Comparison of ENCODE assay signal across 18 cellular contexts in the genomic region with DNA sequence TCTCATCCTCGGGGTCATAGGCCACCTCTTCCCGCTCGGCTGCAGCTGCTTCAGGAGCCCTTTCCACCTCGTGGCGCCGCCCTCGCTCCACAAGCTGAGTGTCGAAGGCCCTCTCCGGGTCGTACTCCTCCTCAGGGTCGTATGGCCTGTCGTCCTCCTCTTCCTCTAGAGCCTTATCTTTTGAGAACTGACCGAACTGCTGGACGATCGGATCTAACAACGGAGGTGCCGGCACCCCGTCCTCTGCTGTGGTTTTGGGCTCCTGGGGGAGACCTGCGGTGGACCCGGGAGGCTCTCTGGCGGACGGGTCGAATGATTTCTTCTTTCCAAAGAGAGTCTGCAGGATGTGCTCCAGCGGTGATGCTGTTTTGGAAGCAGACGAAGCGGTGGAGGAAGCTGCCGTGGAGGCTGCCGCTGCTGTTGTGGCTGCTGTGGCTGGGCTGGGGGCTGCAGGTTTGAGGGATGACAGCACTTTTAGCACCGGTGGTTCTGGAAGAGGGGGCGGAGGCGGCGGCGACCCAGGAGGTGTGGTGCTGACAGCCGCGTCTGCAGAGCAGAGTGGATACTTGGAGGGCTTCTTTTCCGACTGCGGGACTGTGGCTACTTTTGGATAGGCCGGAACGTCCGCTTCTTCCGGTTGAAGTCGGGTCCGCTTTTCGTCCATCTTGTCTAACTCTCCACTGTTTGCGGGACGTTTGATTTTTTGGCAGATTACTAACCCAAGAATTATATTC. TPM values are rescaled to one million over a fixed set of nuclear protein-coding genes. Genes with fewer than 3 reads are reported as not detected.
A peak's percentile ranks its signal among the peaks of the same experiment; 100 is the strongest.
DNase-seq lines count a peak whose midpoint lies in the region; ATAC-seq and TF ChIP-seq lines count a peak whose summit lies in the region.
"Had no signal": no experiment of that assay in that cellular context is flagged by ENCODE, and none has a peak within 500 bp of the region (broad histone marks: within the 10 kb centered on the region; RNA-seq: fewer than 3 reads in every experiment).

No MANE protein-coding gene starts in this region.

- H3K27me3 ChIP-seq in H9 (ENCODE audit: insufficient read depth, low read length) (no peaks in the 10 kb centered on the region), osteoblast (ENCODE audit: insufficient read depth, low read length) (no peaks in the 10 kb centered on the region)
- H3K27me3 ChIP-seq in CD4-positive, alpha-beta memory T cell (ENCODE audit: insufficient read depth, low read length): no peaks in the 10 kb centered on the region

- H4K20me1 ChIP-seq in H9 (ENCODE audit: control insufficient read depth, insufficient read depth, insufficient read length): no peaks in the 10 kb centered on the region
- H4K20me1 ChIP-seq in osteoblast (ENCODE audit: insufficient read depth, low read length): peaks cover 2% of the 10 kb centered on the region

- no peak overlapping the region for H2BK5ac ChIP-seq in H9 (ENCODE audit: insufficient read length, low read length)

- no peak overlapping the region for H3K56ac ChIP-seq in H9 (ENCODE audit: insufficient read length, low read depth, low read length)

- H3K9me3 ChIP-seq in H9 (ENCODE audit: control insufficient read depth, low read depth, low read length) (no peaks in the 10 kb centered on the region), osteoblast (ENCODE audit: low read depth, low read length) (no peaks in the 10 kb centered on the region)
- H3K9me3 ChIP-seq in CD4-positive, alpha-beta memory T cell (ENCODE audit: control insufficient read depth in 1 of 2, low read length in 2 of 2): no peaks in the 10 kb centered on the region
- H3K9me3 ChIP-seq: A549 had no signal

- H3T11ph ChIP-seq in H9 (ENCODE audit: low read length): no peak overlapping the region

- POLR2A ChIA-PET in CD4-positive, alpha-beta memory T cell (lab: Charles Lee; ENCODE audit: partially characterized antibody): interaction anchor here (1.0 kb wide), 1 partner anchor 46 kb away, joined by 3 read pairs; no protein-coding TSS in a partner anchor

- no peak overlapping the region for H2BK12ac ChIP-seq in H9 (ENCODE audit: insufficient read length, low read depth, low read length)

- no peak overlapping the region for H3K23ac ChIP-seq in H9 (ENCODE audit: insufficient read length, low read depth, low read length)

- no peak overlapping the region for H3K14ac ChIP-seq in H9 (ENCODE audit: insufficient read depth, low read length)

- no peak overlapping the region for H2AK5ac ChIP-seq in H9 (ENCODE audit: insufficient read length, low read length)

- no peak overlapping the region for H2BK20ac ChIP-seq in H9 (ENCODE audit: low read depth, low read length, poor library complexity, severe bottlenecking)

- intact Hi-C loops in CD4-positive, alpha-beta memory T cell (cut with micrococcal nuclease): no loop called here

- no peak overlapping the region for H4K5ac ChIP-seq in H9 (ENCODE audit: insufficient read length, low read depth, low read length)

- no peak for ATAC-seq in HG03097 (IDR thresholded peaks at IDR 0.05; ENCODE audit: low FRiP score, unreplicated experiment)
- no peak for ATAC-seq in GM18867 (IDR thresholded peaks at IDR 0.05; ENCODE audit: unreplicated experiment)
- ATAC-seq: A549 had no signal

- H3K36me3 Mint-ChIP-seq in activated naive CD4-positive, alpha-beta T cell treated with anti-CD3 and anti-CD28 coated beads, Interleukin-2, amount 10 ng/mL, durations not matched to agents 7 days and 5 days: peaks cover 19% of the 10 kb centered on the region
- H3K36me3 Mint-ChIP-seq in H9 (ENCODE audit: insufficient read depth in 1 of 3, low read depth in 3 of 3): peaks cover 2 to 47% (median 11%) of the 10 kb centered on the region in 3 experiments; a peak in 5 of 7 replicates
- H3K36me3 Mint-ChIP-seq in chondrocyte (ENCODE audit: low read depth): peaks cover 14% of the 10 kb centered on the region
- H3K36me3 Mint-ChIP-seq in CD4-positive, alpha-beta memory T cell: peaks cover 8 to 16% of the 10 kb centered on the region in 2 donors

- H3K79me2 ChIP-seq in H9 (ENCODE audit: insufficient read depth, low read length) (no peaks in the 10 kb centered on the region), osteoblast (ENCODE audit: insufficient read depth, low read length) (no peaks in the 10 kb centered on the region)

- H3K4me3 ChIP-seq in osteoblast (ENCODE audit: insufficient read depth, low read length): no peak overlapping the region
- no peak overlapping the region for H3K4me3 ChIP-seq in CD4-positive, alpha-beta memory T cell (ENCODE audit: low read length in 2 of 2)
- H3K4me3 ChIP-seq: A549, GM23248 had no signal

- no CpG with 5 or more reads among the region's 46 CpGs for WGBS in H9 (ENCODE audit: extremely low coverage, insufficient read length, low lambda C conversion rate)

- peaks cover 10% of the 10 kb centered on the region for H3K4me1 Mint-ChIP-seq in activated naive CD4-positive, alpha-beta T cell treated with anti-CD3 and anti-CD28 coated beads, Interleukin-2, amount 10 ng/mL, durations not matched to agents 7 days and 5 days
- H3K4me1 Mint-ChIP-seq in H9: peaks cover 28 to 41% of the 10 kb centered on the region in 2 experiments
- H3K4me1 Mint-ChIP-seq in chondrocyte (ENCODE audit: low read depth): peaks cover 5% of the 10 kb centered on the region
- H3K4me1 Mint-ChIP-seq in CD4-positive, alpha-beta memory T cell: peaks cover 0 to 6% (median 4%) of the 10 kb centered on the region in 4 donors

- H3K4me2 ChIP-seq in H9 (ENCODE audit: insufficient read depth, insufficient read length, low read length) (no peak overlapping the region), osteoblast (ENCODE audit: insufficient read depth, low read length) (no peak overlapping the region)
- H3K4me2 ChIP-seq: A549 had no signal

- H4K91ac ChIP-seq in H9 (ENCODE audit: insufficient read length, low read depth, low read length): no peak overlapping the region

- H3K36me3 ChIP-seq in osteoblast (ENCODE audit: insufficient read depth, low read length): peaks cover 23% of the 10 kb centered on the region
- peaks cover 2% of the 10 kb centered on the region for H3K36me3 ChIP-seq in CD4-positive, alpha-beta memory T cell (ENCODE audit: insufficient read depth, low read length)

- no peak overlapping the region for H3K9ac ChIP-seq in H9 (ENCODE audit: extremely low read depth, insufficient read length, low read length)
- H3K9ac ChIP-seq: GM23248 had no signal

- H3K9me3 Mint-ChIP-seq in activated naive CD4-positive, alpha-beta T cell treated with anti-CD3 and anti-CD28 coated beads, Interleukin-2, amount 10 ng/mL, durations not matched to agents 7 days and 5 days: no peaks in the 10 kb centered on the region
- H3K9me3 Mint-ChIP-seq in H9: no peaks in the 10 kb centered on the region
- H3K9me3 Mint-ChIP-seq in chondrocyte (ENCODE audit: low read depth): no peaks in the 10 kb centered on the region
- no peaks in the 10 kb centered on the region for H3K9me3 Mint-ChIP-seq in CD4-positive, alpha-beta memory T cell
- H3K9me3 Mint-ChIP-seq: CD4-positive, alpha-beta T cell had no signal

- H3K27ac Mint-ChIP-seq in activated naive CD4-positive, alpha-beta T cell treated with anti-CD3 and anti-CD28 coated beads, Interleukin-2, amount 10 ng/mL, durations not matched to agents 7 days and 5 days: peak overlapping the region; percentile 52
- H3K27ac Mint-ChIP-seq in H9 (peak overlapping the region in 2 of 3 experiments; percentile 93 to 97; a peak in 4 of 7 replicates), chondrocyte (ENCODE audit: unreplicated experiment) (no peak overlapping the region)
- H3K27ac Mint-ChIP-seq in CD4-positive, alpha-beta memory T cell: peak overlapping the region in 1 of 7 donors; percentile 36
- H3K27ac Mint-ChIP-seq: CD4-positive, alpha-beta T cell had no signal

- DNase-seq in activated naive CD4-positive, alpha-beta T cell treated with anti-CD3 and anti-CD28 coated beads, Interleukin-2, amount 10 ng/mL, durations not matched to agents 7 days and 5 days: no peak
- DNase-seq in activated naive CD4-positive, alpha-beta T cell (lab: John Stamatoyannopoulos, UW): no peak
- DNase-seq in H9 (no peak), chondrocyte (ENCODE audit: low spot score) (peak; percentile 78), osteoblast (ENCODE audit: insufficient read length, low spot score, missing footprints) (peak; percentile 76)
- no peak for DNase-seq in CD4-positive, alpha-beta memory T cell
- DNase-seq: CD4-positive, alpha-beta T cell; DMS79; GM23248; NCI-H1092; NCI-H146; NCI-H2081; NCI-H748 treated with DMSO at 0.1 percent for 48 hours; OCI-M1; RPMI8226 had no signal

- H4K8ac ChIP-seq in H9 (replicated peaks; ENCODE audit: insufficient read length, low read depth, low read length): no peak overlapping the region

- H3K4me1 ChIP-seq in H9 (ENCODE audit: insufficient read depth, low read length) (no peaks in the 10 kb centered on the region; the same call in 1 of the 2 replicates), osteoblast (ENCODE audit: insufficient read depth, low read length) (no peaks in the 10 kb centered on the region)
- H3K4me1 ChIP-seq in CD4-positive, alpha-beta memory T cell (ENCODE audit: insufficient read depth, low read length): peaks cover 3% of the 10 kb centered on the region
- H3K4me1 ChIP-seq: A549 had no signal

- H2AFZ ChIP-seq in H9 (ENCODE audit: low read length) (no peak overlapping the region), osteoblast (ENCODE audit: low read length) (no peak overlapping the region)
- H2AFZ ChIP-seq: GM23248 had no signal

- peaks cover 3% of the 10 kb centered on the region for H3K27me3 Mint-ChIP-seq in activated naive CD4-positive, alpha-beta T cell treated with anti-CD3 and anti-CD28 coated beads, Interleukin-2, amount 10 ng/mL, durations not matched to agents 7 days and 5 days
- H3K27me3 Mint-ChIP-seq in H9 (ENCODE audit: low read depth): no peaks in the 10 kb centered on the region
- H3K27me3 Mint-ChIP-seq in chondrocyte (ENCODE audit: low read depth): no peaks in the 10 kb centered on the region
- H3K27me3 Mint-ChIP-seq in CD4-positive, alpha-beta memory T cell: no peaks in the 10 kb centered on the region
- H3K27me3 Mint-ChIP-seq: CD4-positive, alpha-beta T cell had no signal

- H3K4ac ChIP-seq in H9 (ENCODE audit: low read depth, low read length): no peak overlapping the region

- no peaks in the 10 kb centered on the region for H3K23me2 ChIP-seq in H9 (ENCODE audit: insufficient read length, low read depth, low read length, poor library complexity, severe bottlenecking)

- H3K27ac ChIP-seq in H9 (ENCODE audit: insufficient read length, low read depth, low read length) (no peak overlapping the region), osteoblast (ENCODE audit: low read depth, low read length) (no peak overlapping the region)
- H3K27ac ChIP-seq in CD4-positive, alpha-beta memory T cell (ENCODE audit: low read depth, low read length): no peak overlapping the region
- H3K27ac ChIP-seq: A549, GM23248 had no signal

- H3K79me1 ChIP-seq in H9 (ENCODE audit: insufficient read depth, low read depth, low read length, poor library complexity, severe bottlenecking): no peaks in the 10 kb centered on the region

- no peak overlapping the region for H2BK120ac ChIP-seq in H9 (ENCODE audit: low read depth, low read length, poor library complexity, severe bottlenecking)

- TF ChIP-seq CTCF in H9 (conservative IDR thresholded peaks at IDR 0.05) (no peak), chondrocyte (IDR thresholded peaks at IDR 0.05) (no peak), osteoblast (IDR thresholded peaks at IDR 0.05; ENCODE audit: extremely low read depth, low read depth, low read length) (no peak)

- H3K4me3 Mint-ChIP-seq in activated naive CD4-positive, alpha-beta T cell treated with anti-CD3 and anti-CD28 coated beads, Interleukin-2, amount 10 ng/mL, durations not matched to agents 7 days and 5 days: no peak overlapping the region
- H3K4me3 Mint-ChIP-seq in H9 (no peak overlapping the region), chondrocyte (ENCODE audit: unreplicated experiment) (no peak overlapping the region)
- no peak overlapping the region for H3K4me3 Mint-ChIP-seq in CD4-positive, alpha-beta memory T cell
- H3K4me3 Mint-ChIP-seq: CD4-positive, alpha-beta T cell had no signal

- no peak overlapping the region for H3K18ac ChIP-seq in H9 (ENCODE audit: insufficient read length, low read depth, low read length)

- no peak overlapping the region for H2BK15ac ChIP-seq in H9 (ENCODE audit: low read depth, low read length)

- CTCF ChIA-PET in activated naive CD4-positive, alpha-beta T cell treated with anti-CD3 and anti-CD28 coated beads, Interleukin-2, amount 10 ng/mL, durations not matched to agents 7 days and 5 days (lab: Charles Lee): no interaction called here
- CTCF ChIA-PET in CD4-positive, alpha-beta memory T cell (lab: Charles Lee; ENCODE audit: partially characterized antibody): no interaction called here

RNA-seq across cellular contexts. Expression of a gene that starts 20.2 kb away (rescaled TPM):
- total RNA-seq in H9 (2021): 15.9 and 16.4 TPM in 2 replicates
- 12.7 to 20.0 TPM (median 13.0 TPM) in 3 replicates for total RNA-seq in chondrocyte
- total RNA-seq in osteoblast: 13.0 TPM in 2 replicates
- total RNA-seq in CD4-positive, alpha-beta memory T cell: 10 to 100 TPM in 1 of 2 experiments, 1 to 10 TPM in 1; 9.9 to 10.3 TPM
- 1 to 10 TPM in 1 of 2 donors, under 1 TPM in 1; 0.52 to 2.5 TPM for polyA plus RNA-seq in CD4-positive, alpha-beta memory T cell

RNA-seq across cellular contexts. Expression of a gene that starts 44.5 kb away (rescaled TPM):
- 85.9 TPM in 2 replicates for total RNA-seq in H9 (2021)
- 41.6 to 53.8 TPM (median 42.5 TPM) in 3 replicates for total RNA-seq in chondrocyte
- total RNA-seq in osteoblast: 44.8 and 46.3 TPM in 2 replicates
- total RNA-seq in CD4-positive, alpha-beta memory T cell: 100 to 1,000 TPM; 127 to 129 TPM
- polyA plus RNA-seq in CD4-positive, alpha-beta memory T cell: 10 to 100 TPM; 24.7 to 39.7 TPM

RNA-seq across cellular contexts. Expression of a gene that starts 56.1 kb away (rescaled TPM):
- 60.9 and 62.9 TPM in 2 replicates for total RNA-seq in H9 (2021)
- 26.3 to 30.7 TPM (median 29.7 TPM) in 3 replicates for total RNA-seq in chondrocyte
- 34.4 and 37.1 TPM in 2 replicates for total RNA-seq in osteoblast
- 10 to 100 TPM; 44.4 to 47.8 TPM for total RNA-seq in CD4-positive, alpha-beta memory T cell
- polyA plus RNA-seq in CD4-positive, alpha-beta memory T cell: 10 to 100 TPM; 11.2 to 19.1 TPM

Comparison
In these comparisons a context has a peak if more than half of its experiments do, and no peak if none do; other contexts are left out.
1. DNase-seq: peak in chondrocyte (single experiment) and osteoblast (single experiment); none in activated naive CD4-positive, alpha-beta T cell treated with anti-CD3 and anti-CD28 coated beads, Interleukin-2, amount 10 ng/mL, durations not matched to agents 7 days and 5 days (single experiment), activated naive CD4-positive, alpha-beta T cell (0 of 4), H9 (single experiment) and CD4-positive, alpha-beta memory T cell (0 of 5).